In the genomic region with DNA sequence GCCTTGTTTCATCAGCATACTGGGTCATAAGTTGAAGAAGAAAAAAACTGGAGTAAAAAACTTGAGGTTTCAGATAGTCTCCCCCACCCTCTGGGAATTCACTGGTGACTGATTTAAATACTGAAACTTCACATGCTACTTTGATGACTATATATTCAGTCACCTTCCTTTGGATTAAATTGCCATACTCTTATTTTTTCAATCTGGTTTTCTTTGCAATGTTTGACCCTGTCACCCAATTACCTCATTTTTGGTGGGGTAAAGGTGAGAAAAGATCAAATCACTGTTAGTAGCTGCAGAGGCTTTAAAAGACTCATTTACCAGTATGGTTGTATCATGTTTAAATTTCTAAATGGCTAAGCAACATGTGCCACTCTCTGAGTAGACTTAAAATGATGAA, we compare ENCODE assay signal across 10 cellular contexts.
A peak's percentile ranks its signal among the peaks of the same experiment; 100 is the strongest.
DNase-seq lines count a peak whose midpoint lies in the region; ATAC-seq, FAIRE-seq and TF ChIP-seq lines count a peak whose summit lies in the region.
"Had no signal": no experiment of that assay in that cellular context is flagged by ENCODE, and none has a peak within 500 bp of the region (broad histone marks: within the 10 kb centered on the region; RNA-seq: fewer than 3 reads in every experiment).

No MANE protein-coding gene starts in this region.

- intact Hi-C loops in GM12878 (cut with micrococcal nuclease; ENCODE audit: unreplicated experiment), result loop anchor here (5.0 to 10.0 kb wide), 2 partner anchors 117 to 365 kb away; no protein-coding TSS in a partner anchor
- intact Hi-C loops in posterior vena cava (cut with DNase I), result no loop called here
- intact Hi-C loops in left cardiac atrium (cut with DNase I), result no loop called here

- CTCF ChIA-PET in GM12878 (lab: Yijun Ruan, JAX), result no interaction called here

- peak; percentile 57 for ATAC-seq in GM18520 (IDR thresholded peaks at IDR 0.05; ENCODE audit: unreplicated experiment)
- ATAC-seq in GM21526 (IDR thresholded peaks at IDR 0.05; ENCODE audit: low FRiP score, unreplicated experiment), result peak; percentile 85
- ATAC-seq in HG03103 (IDR thresholded peaks at IDR 0.05; ENCODE audit: low read depth, unreplicated experiment), result peak; percentile 69
- ATAC-seq in GM12878, result peak; percentile 85
- no peak for ATAC-seq in left cardiac atrium
- ATAC-seq: CD8-positive, alpha-beta T cell had no signal

- POLR2A ChIA-PET in GM12878 (lab: Charles Lee), result no interaction called here

- TF ChIP-seq POLR2A in GM12878 (IDR thresholded peaks at IDR 0.05; ENCODE audit: low read depth, low read length), result no peak

- H3K4me3 ChIP-seq in GM12878, result no peak overlapping the region

- no peak overlapping the region for H2AFZ ChIP-seq in GM12878 (ENCODE audit: control insufficient read depth, low read depth, low read length)

- H3K4me2 ChIP-seq in GM12878 (ENCODE audit: control insufficient read depth, insufficient read depth), result no peak overlapping the region; the same call in 1 of the 2 replicates

- H3K27me3 ChIP-seq in GM12878 (replicated peaks in 1 of 2; ENCODE audit: control insufficient read depth in 2 of 2, insufficient read depth in 2 of 2, low read length in 1 of 2), result no peaks in the 10 kb centered on the region

- H4K20me1 ChIP-seq in GM12878 (ENCODE audit: control insufficient read depth, insufficient read depth), result no peaks in the 10 kb centered on the region

- H3K9me3 ChIP-seq in GM12878 (replicated peaks; ENCODE audit: control insufficient read depth, insufficient read depth, low read length), result no peaks in the 10 kb centered on the region

- no peak for TF ChIP-seq CTCF in GM12878 (IDR thresholded peaks at IDR 0.05 in 2 of 3, conservative IDR thresholded peaks at IDR 0.05 in 1 of 3; ENCODE audit: control insufficient read depth in 2 of 3, extremely low read depth in 1 of 3, insufficient read depth in 1 of 3, low read depth in 3 of 3, low read length in 3 of 3)

- in situ Hi-C loops in GM12878 (cut with MboI), result no loop called here

- 0 out of 4 replicates have a peak, but pooled peaks of 1 of the 2 experiments have one; percentile 27 for TF ChIP-seq EP300 in GM12878 (IDR thresholded peaks at IDR 0.05; ENCODE audit: borderline replicate concordance in 1 of 2, control insufficient read depth in 1 of 2, low read depth in 2 of 2, low read length in 2 of 2)

- BruUV-seq in GM12878 (replicated peaks; lab: Mats Ljungman, UMichigan), result no TSS peak

- peaks cover 8% of the 10 kb centered on the region for H3K4me1 ChIP-seq in GM12878 (ENCODE audit: control insufficient read depth, insufficient read depth, low read length)

- DNase-seq in GM12878 (ENCODE audit: low read depth, low spot score) (peak; percentile 51), DMS153 (lab: John Stamatoyannopoulos, UW) (no peak), posterior vena cava (ENCODE audit: low spot score) (no peak), left cardiac atrium (no peak), NCI-H345 treated with DMSO at 0.1 percent for 48 hours (lab: John Stamatoyannopoulos, UW; ENCODE audit: unreplicated experiment) (no peak)
- DNase-seq: CD8-positive, alpha-beta T cell; head of caudate nucleus had no signal

- FAIRE-seq in GM12878 (lab: Jason Lieb, UNC), result no peak

- H3K9ac ChIP-seq in GM12878 (ENCODE audit: control insufficient read depth, insufficient read depth, low read length), result no peak overlapping the region

- no peak for TF ChIP-seq RAD21 in GM12878 (IDR thresholded peaks at IDR 0.05; ENCODE audit: insufficient read depth, low read depth, low read length)

- no peaks in the 10 kb centered on the region for H3K36me3 ChIP-seq in GM12878 (ENCODE audit: control insufficient read depth in 2 of 2, insufficient read depth in 2 of 2, low read length in 1 of 2)

- no peaks in the 10 kb centered on the region for H3K79me2 ChIP-seq in GM12878 (ENCODE audit: control insufficient read depth, insufficient read depth, low read length)

- SMC1A ChIA-PET in GM12878 (lab: Charles Lee; ENCODE audit: uncharacterized antibody, unreplicated experiment), result no interaction called here

- RAD21 ChIA-PET in GM12878 (lab: Charles Lee; ENCODE audit: unreplicated experiment), result no interaction called here

- H3K27ac ChIP-seq in GM12878 (ENCODE audit: control insufficient read depth, insufficient read depth), result no peak overlapping the region

TF ChIP-seq in GM12878, 131 proteins besides CTCF, POLR2A, EP300 and RAD21 (continues in another document):
- TF ChIP-seq, protein P1, sequence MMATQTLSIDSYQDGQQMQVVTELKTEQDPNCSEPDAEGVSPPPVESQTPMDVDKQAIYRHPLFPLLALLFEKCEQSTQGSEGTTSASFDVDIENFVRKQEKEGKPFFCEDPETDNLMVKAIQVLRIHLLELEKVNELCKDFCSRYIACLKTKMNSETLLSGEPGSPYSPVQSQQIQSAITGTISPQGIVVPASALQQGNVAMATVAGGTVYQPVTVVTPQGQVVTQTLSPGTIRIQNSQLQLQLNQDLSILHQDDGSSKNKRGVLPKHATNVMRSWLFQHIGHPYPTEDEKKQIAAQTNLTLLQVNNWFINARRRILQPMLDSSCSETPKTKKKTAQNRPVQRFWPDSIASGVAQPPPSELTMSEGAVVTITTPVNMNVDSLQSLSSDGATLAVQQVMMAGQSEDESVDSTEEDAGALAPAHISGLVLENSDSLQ (IDR thresholded peaks at IDR 0.05), result no peak
- TF ChIP-seq BRCA1 (IDR thresholded peaks at IDR 0.05; ENCODE audit: low read depth, low read length) (no peak), LARP7 (IDR thresholded peaks at IDR 0.05) (no peak), TCF7 (IDR thresholded peaks at IDR 0.05; ENCODE audit: borderline replicate concordance) (peak; percentile 81), IKZF2 (IDR thresholded peaks at IDR 0.05) (peak; percentile 55 to 59; a peak in 3 of 4 replicates), TCF3 (IDR thresholded peaks at IDR 0.05; ENCODE audit: borderline replicate concordance, insufficient read depth, low read depth, low read length) (no peak), CBFB (IDR thresholded peaks at IDR 0.05; ENCODE audit: low read depth) (peak; percentile 60; the same call in 1 of the 2 replicates), NFIC (IDR thresholded peaks at IDR 0.05; ENCODE audit: low read depth, low read length) (peak; percentile 95), IRF4 (IDR thresholded peaks at IDR 0.05; ENCODE audit: low read depth, low read length) (peak; percentile 74; the same call in 1 of the 2 replicates), SRF (IDR thresholded peaks at IDR 0.05; ENCODE audit: low read depth in 2 of 2, low read length in 2 of 2) (no peak), SMAD1 (IDR thresholded peaks at IDR 0.05; ENCODE audit: low read depth, partially characterized antibody) (no peak), SMARCA5 (IDR thresholded peaks at IDR 0.05) (no peak), RUNX3 (IDR thresholded peaks at IDR 0.05; ENCODE audit: low read length) (peak; percentile 90), EGR1 (IDR thresholded peaks at IDR 0.05; ENCODE audit: borderline replicate concordance in 1 of 2, low read depth in 2 of 2, low read length in 2 of 2) (no peak), CREB1 (IDR thresholded peaks at IDR 0.05; ENCODE audit: low read depth) (0 out of 2 replicates have a peak, but pooled peaks have one; percentile 27), RELA (IDR thresholded peaks at IDR 0.05; ENCODE audit: borderline replicate concordance, partially characterized antibody) (no peak), SPI1 (IDR thresholded peaks at IDR 0.05; ENCODE audit: borderline replicate concordance, insufficient read depth, low read depth, low read length) (no peak), CREM (IDR thresholded peaks at IDR 0.05; ENCODE audit: low read depth) (0 out of 2 replicates have a peak, but pooled peaks have one; percentile 45), SUZ12 (IDR thresholded peaks at IDR 0.05; ENCODE audit: unreplicated experiment) (no peak), EED (IDR thresholded peaks at IDR 0.05; ENCODE audit: low read depth) (peak; percentile 70), DPF2 (IDR thresholded peaks at IDR 0.05) (no peak), ATF7 (IDR thresholded peaks at IDR 0.05; ENCODE audit: low read depth) (peak; percentile 41; the same call in 1 of the 2 replicates)
- TF ChIP-seq, protein P2, sequence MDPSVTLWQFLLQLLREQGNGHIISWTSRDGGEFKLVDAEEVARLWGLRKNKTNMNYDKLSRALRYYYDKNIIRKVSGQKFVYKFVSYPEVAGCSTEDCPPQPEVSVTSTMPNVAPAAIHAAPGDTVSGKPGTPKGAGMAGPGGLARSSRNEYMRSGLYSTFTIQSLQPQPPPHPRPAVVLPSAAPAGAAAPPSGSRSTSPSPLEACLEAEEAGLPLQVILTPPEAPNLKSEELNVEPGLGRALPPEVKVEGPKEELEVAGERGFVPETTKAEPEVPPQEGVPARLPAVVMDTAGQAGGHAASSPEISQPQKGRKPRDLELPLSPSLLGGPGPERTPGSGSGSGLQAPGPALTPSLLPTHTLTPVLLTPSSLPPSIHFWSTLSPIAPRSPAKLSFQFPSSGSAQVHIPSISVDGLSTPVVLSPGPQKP (IDR thresholded peaks at IDR 0.05; ENCODE audit: low read depth, low read length), result no peak
- TF ChIP-seq, protein P3, sequence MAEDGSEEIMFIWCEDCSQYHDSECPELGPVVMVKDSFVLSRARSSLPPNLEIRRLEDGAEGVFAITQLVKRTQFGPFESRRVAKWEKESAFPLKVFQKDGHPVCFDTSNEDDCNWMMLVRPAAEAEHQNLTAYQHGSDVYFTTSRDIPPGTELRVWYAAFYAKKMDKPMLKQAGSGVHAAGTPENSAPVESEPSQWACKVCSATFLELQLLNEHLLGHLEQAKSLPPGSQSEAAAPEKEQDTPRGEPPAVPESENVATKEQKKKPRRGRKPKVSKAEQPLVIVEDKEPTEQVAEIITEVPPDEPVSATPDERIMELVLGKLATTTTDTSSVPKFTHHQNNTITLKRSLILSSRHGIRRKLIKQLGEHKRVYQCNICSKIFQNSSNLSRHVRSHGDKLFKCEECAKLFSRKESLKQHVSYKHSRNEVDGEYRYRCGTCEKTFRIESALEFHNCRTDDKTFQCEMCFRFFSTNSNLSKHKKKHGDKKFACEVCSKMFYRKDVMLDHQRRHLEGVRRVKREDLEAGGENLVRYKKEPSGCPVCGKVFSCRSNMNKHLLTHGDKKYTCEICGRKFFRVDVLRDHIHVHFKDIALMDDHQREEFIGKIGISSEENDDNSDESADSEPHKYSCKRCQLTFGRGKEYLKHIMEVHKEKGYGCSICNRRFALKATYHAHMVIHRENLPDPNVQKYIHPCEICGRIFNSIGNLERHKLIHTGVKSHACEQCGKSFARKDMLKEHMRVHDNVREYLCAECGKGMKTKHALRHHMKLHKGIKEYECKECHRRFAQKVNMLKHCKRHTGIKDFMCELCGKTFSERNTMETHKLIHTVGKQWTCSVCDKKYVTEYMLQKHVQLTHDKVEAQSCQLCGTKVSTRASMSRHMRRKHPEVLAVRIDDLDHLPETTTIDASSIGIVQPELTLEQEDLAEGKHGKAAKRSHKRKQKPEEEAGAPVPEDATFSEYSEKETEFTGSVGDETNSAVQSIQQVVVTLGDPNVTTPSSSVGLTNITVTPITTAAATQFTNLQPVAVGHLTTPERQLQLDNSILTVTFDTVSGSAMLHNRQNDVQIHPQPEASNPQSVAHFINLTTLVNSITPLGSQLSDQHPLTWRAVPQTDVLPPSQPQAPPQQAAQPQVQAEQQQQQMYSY (CRISPR knock-in tag; IDR thresholded peaks at IDR 0.05), result no peak

Comparison
In these comparisons a context has a peak if more than half of its experiments do, and no peak if none do; other contexts are left out.
1. ATAC-seq: peak in GM18520 (single experiment), GM21526 (single experiment), HG03103 (single experiment) and GM12878 (single experiment); none in left cardiac atrium (0 of 2).